In the genomic region with DNA sequence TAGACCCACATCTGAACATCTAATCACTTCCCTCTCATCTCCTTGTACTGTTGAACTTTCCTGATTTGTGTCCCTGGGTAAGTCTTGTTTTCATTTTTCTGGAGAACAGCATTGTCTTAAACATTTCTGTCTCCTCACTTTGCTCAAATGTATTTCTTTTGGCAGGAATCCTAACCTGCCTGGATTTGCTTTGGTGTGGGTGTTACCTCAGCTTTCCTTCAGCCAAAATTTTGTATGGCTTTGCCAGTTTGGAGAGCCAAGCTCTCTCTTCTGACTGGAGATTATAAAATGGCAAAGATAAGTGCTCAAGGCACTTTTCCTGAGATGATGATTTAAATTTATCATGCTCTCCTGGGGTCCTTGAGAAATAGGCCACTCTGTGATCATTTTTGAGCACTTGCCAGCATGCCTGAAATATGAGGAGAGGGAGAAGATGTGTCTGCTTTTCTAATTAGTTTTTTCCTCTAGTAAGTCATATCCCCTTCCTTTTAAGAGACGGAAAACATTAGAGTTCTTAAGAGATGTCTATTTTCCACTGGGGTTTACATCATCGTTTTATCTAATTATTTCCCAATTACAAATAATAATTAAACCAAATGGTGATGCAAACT, we compare ENCODE assay signal across 14 cellular contexts.
"Had no signal": no experiment of that assay in that cellular context is flagged by ENCODE, and none has a peak within 500 bp of the region (broad histone marks: within the 10 kb centered on the region; RNA-seq: fewer than 3 reads in every experiment).

No MANE protein-coding gene starts in this region.

- H3K4me3 ChIP-seq: body of pancreas, lung, spleen, transverse colon had no signal

- DNase-seq: activated CD4-positive, alpha-beta T cell treated with anti-CD3 and anti-CD28 coated beads for 48 hours; activated CD8-positive, alpha-beta memory T cell treated with anti-CD3 and anti-CD28 coated beads, Interleukin-2, amount 50 U/mL, for 48 hours; activated CD8-positive, alpha-beta T cell treated with anti-CD3 and anti-CD28 coated beads, Interleukin-2, amount 10 ng/mL, durations not matched to agents 7 days and 5 days; activated naive CD4-positive, alpha-beta T cell treated with anti-CD3 and anti-CD28 coated beads for 36 hours; body of pancreas; effector memory CD8-positive, alpha-beta T cell; hypothalamus; natural killer cell; nucleus accumbens; spleen; stimulated activated CD4-positive, alpha-beta T cell treated with anti-CD3 and anti-CD28 coated beads, Interleukin-1b, Interleukin-23, amount 100 ng/mL, for 48 hours; stimulated activated naive B cell treated with anti-CD40 and anti-IgM and Interleukin-4, amounts not matched to agents 10 μg/mL and 1 μg/mL and 100 μg/mL, for 72 hours; transverse colon had no signal
